In the genomic region with DNA sequence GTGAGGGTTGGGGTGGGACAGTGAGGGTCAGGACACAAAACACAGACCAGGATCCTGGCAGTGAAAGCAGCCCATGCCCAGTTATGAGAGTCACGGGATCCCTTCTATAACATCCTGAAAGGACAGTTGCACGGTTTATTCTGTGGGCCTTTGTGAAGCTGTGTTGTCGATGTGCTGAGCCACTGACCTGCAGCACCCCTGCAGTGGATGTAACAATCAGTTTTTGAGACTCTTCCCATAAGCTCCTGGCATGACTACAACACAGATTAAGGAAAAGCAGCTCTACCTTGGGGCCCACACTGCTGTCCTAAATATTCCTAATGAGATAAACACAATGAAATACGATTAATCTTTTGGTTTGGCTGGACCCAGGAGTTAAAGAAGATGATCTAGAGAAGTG, we compare ENCODE assay signal across 13 cellular contexts. TPM values are rescaled to one million over a fixed set of nuclear protein-coding genes. Genes with fewer than 3 reads are reported as not detected.
A peak's percentile ranks its signal among the peaks of the same experiment; 100 is the strongest.
DNase-seq lines count a peak whose midpoint lies in the region; ATAC-seq and TF ChIP-seq lines count a peak whose summit lies in the region.
"Had no signal": no experiment of that assay in that cellular context is flagged by ENCODE, and none has a peak within 500 bp of the region (broad histone marks: within the 10 kb centered on the region; RNA-seq: fewer than 3 reads in every experiment).

No MANE protein-coding gene starts in this region.

- peaks cover 44% of the 10 kb centered on the region for H3K4me1 Mint-ChIP-seq in nephron

- H3K4me3 Mint-ChIP-seq in nephron, result peak overlapping the region; percentile 21 to 77 (median 21)
- H3K4me3 Mint-ChIP-seq: activated naive CD4-positive, alpha-beta T cell treated with anti-CD3 and anti-CD28 coated beads for 36 hours had no signal

- no peaks in the 10 kb centered on the region for H3K9me3 Mint-ChIP-seq in nephron
- H3K9me3 Mint-ChIP-seq: activated naive CD4-positive, alpha-beta T cell treated with anti-CD3 and anti-CD28 coated beads for 36 hours had no signal

- 40 to 58% methylated on average over 4 of the region's 4 CpGs for WGBS in heart right ventricle, 2 donors

- H3K9me3 ChIP-seq in heart right ventricle, result no peaks in the 10 kb centered on the region
- H3K9me3 ChIP-seq: tibial nerve had no signal

- ATAC-seq in heart right ventricle (no peak), Right ventricle myocardium inferior (no peak)

- H3K4me1 ChIP-seq in heart right ventricle, result peaks cover 2 to 88% (median 58%) of the 10 kb centered on the region in 9 donors

- H3K27ac ChIP-seq in heart right ventricle (peak overlapping the region in 8 of 10 donors; percentile 43 to 98 (median 96)), dorsolateral prefrontal cortex (peak overlapping the region in 56 of 59 donors; percentile 14 to 97 (median 70))

- H3K36me3 Mint-ChIP-seq in nephron (ENCODE audit: low read depth), result peaks cover 14% of the 10 kb centered on the region

- H3K36me3 ChIP-seq in heart right ventricle, result peaks cover 0 to 9% (median 0%) of the 10 kb centered on the region in 9 donors
- H3K36me3 ChIP-seq: tibial nerve had no signal

- DNase-seq in heart right ventricle, result no peak
- DNase-seq in Right ventricle myocardium inferior (ENCODE audit: missing footprints), result no peak
- peak in 1 of 10 donors; percentile 34 for DNase-seq in dorsolateral prefrontal cortex
- no peak for DNase-seq in CD1c-positive myeloid dendritic cell (ENCODE audit: extremely low spot score)
- no peak for DNase-seq in GM19238 (ENCODE audit: insufficient read length, low spot score)
- DNase-seq in cerebellum (ENCODE audit: low spot score), result no peak
- no peak for DNase-seq in DMS 273 treated with DMSO at 0.1 percent for 48 hours (lab: John Stamatoyannopoulos, UW)
- DNase-seq: activated naive CD4-positive, alpha-beta T cell treated with anti-CD3 and anti-CD28 coated beads for 36 hours; NCI-H1092; NCI-H446 treated with DMSO at 0.1 percent for 48 hours; small intestine had no signal

- peak overlapping the region in 2 of 3 experiments; percentile 9 to 50 for H3K27ac Mint-ChIP-seq in nephron
- H3K27ac Mint-ChIP-seq: activated naive CD4-positive, alpha-beta T cell treated with anti-CD3 and anti-CD28 coated beads for 36 hours had no signal

- peak overlapping the region in 5 of 10 donors; percentile 80 to 96 (median 88) for H3K4me3 ChIP-seq in heart right ventricle
- peak overlapping the region in 37 of 59 donors; percentile 7 to 96 (median 84) for H3K4me3 ChIP-seq in dorsolateral prefrontal cortex
- H3K4me3 ChIP-seq: tibial nerve had no signal

- H3K27me3 Mint-ChIP-seq in nephron (ENCODE audit: low read depth), result no peaks in the 10 kb centered on the region

- no peak for TF ChIP-seq CTCF in heart right ventricle (IDR thresholded peaks at IDR 0.05)
- no peak for TF ChIP-seq CTCF in dorsolateral prefrontal cortex (IDR thresholded peaks at IDR 0.05 in 54 of 56, conservative IDR thresholded peaks at IDR 0.05 in 2 of 56; ENCODE audit: low read depth in 1 of 56, partially characterized antibody in 56 of 56)
- no peak for TF ChIP-seq CTCF in nephron (IDR thresholded peaks at IDR 0.05; ENCODE audit: unreplicated experiment in 3 of 3)

- H3K27me3 ChIP-seq in heart right ventricle, result no peaks in the 10 kb centered on the region
- no peaks in the 10 kb centered on the region for H3K27me3 ChIP-seq in dorsolateral prefrontal cortex
- H3K27me3 ChIP-seq: tibial nerve had no signal

- intact Hi-C loops in heart right ventricle (cut with DNase I) (loop anchor here in 3 of 10 donors (5.0 to 10.0 kb wide), 3 partner anchors 46 to 177 kb away; a partner anchor contains a TSS), Right ventricle myocardium inferior (cut with DNase I) (loop anchor here (5.0 kb wide), 1 partner anchor 41 kb away; no protein-coding TSS in a partner anchor), dorsolateral prefrontal cortex (cut with DNase I) (loop anchor here in 1 of 2 donors (10.0 kb wide), 2 partner anchors 283 to 373 kb away; a partner anchor contains a TSS)

RNA-seq across cellular contexts. Expression of a gene that starts 3.7 kb away (rescaled TPM):
- total RNA-seq in heart right ventricle, result 100 to 1,000 TPM; 203 to 462 (median 276) TPM
- polyA plus RNA-seq in heart right ventricle, result 100 to 1,000 TPM in 1 of 2 donors, 10 to 100 TPM in 1; 83.1 to 250 TPM
- 174 TPM for total RNA-seq in Right ventricle myocardium inferior
- total RNA-seq in dorsolateral prefrontal cortex, result 100 to 1,000 TPM in 116 of 120 experiments, 10 to 100 TPM in 4; 83.2 to 226 (median 146) TPM
- 61.5 TPM for total RNA-seq in cerebellum

RNA-seq across cellular contexts. Expression of a gene that starts 56.0 kb away (rescaled TPM):
- 100 to 1,000 TPM in 3 of 10 donors, 10 to 100 TPM in 7; 54.6 to 141 (median 78.0) TPM for total RNA-seq in heart right ventricle
- polyA plus RNA-seq in heart right ventricle, result 100 to 1,000 TPM; 161 to 167 TPM
- 132 TPM for total RNA-seq in Right ventricle myocardium inferior
- total RNA-seq in dorsolateral prefrontal cortex, result 100 to 1,000 TPM in 117 of 120 experiments, 10 to 100 TPM in 3; 90.8 to 200 (median 142) TPM
- total RNA-seq in cerebellum, result 38.0 TPM
